8 cellular contexts compared by ENCODE assay signal in the genomic region with DNA sequence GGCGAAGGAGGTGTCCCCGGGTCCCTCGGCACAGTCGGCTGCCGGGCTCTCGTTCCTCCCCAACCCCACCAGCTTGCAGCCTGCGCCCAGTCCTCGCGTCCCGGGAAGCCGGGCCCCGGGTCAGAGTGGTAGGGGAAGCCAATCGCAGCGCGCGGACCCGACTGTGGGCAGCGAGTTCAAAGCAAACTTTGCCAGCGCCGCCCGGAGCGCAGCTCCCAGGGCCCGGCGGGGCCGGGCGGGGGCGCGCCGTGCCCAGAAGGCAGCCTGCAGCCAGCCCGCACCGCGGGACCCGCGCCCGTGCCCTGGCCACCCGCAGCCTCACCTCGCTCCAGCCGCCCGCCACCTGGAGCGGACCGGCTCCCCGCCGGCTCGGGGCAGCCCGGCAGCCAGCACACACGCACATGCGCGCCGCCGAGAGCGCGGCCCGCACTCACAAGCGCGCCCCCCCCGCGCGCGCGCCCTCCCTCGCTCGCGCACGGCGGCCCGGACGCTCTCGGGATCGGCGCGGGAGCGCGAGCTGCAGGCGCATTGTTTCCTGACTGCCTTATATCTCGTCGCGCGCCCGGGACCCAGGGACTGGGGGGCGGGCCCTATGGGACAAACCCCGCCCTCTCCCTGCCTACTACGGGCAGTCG. TPM values are rescaled to one million over a fixed set of nuclear protein-coding genes. Genes with fewer than 3 reads are reported as not detected.
DNase-seq lines count a peak whose midpoint lies in the region; ATAC-seq and TF ChIP-seq lines count a peak whose summit lies in the region.

A gene with protein sequence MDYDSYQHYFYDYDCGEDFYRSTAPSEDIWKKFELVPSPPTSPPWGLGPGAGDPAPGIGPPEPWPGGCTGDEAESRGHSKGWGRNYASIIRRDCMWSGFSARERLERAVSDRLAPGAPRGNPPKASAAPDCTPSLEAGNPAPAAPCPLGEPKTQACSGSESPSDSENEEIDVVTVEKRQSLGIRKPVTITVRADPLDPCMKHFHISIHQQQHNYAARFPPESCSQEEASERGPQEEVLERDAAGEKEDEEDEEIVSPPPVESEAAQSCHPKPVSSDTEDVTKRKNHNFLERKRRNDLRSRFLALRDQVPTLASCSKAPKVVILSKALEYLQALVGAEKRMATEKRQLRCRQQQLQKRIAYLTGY (minus strand): TSS at position 432 of the 635 bp plus-strand sequence. CDS start 483 bp downstream, outside the sequence.

- TF ChIP-seq POLR2A in transverse colon (IDR thresholded peaks at IDR 0.05), result no peak

- H3K27me3 Mint-ChIP-seq in activated naive CD4-positive, alpha-beta T cell treated with anti-CD3 and anti-CD28 coated beads for 36 hours (ENCODE audit: low read depth), result peaks cover 46% of the 10 kb centered on the region
- peaks cover 74% of the 10 kb centered on the region for H3K27me3 Mint-ChIP-seq in osteocyte (ENCODE audit: unreplicated experiment)

- H3K9me3 Mint-ChIP-seq in activated naive CD4-positive, alpha-beta T cell treated with anti-CD3 and anti-CD28 coated beads for 36 hours, result no peaks in the 10 kb centered on the region
- H3K9me3 Mint-ChIP-seq in osteocyte (ENCODE audit: unreplicated experiment), result no peaks in the 10 kb centered on the region

- H3K4me3 Mint-ChIP-seq in activated naive CD4-positive, alpha-beta T cell treated with anti-CD3 and anti-CD28 coated beads for 36 hours, result peak within 1 kb of the TSS; percentile 65
- H3K4me3 Mint-ChIP-seq in osteocyte (ENCODE audit: unreplicated experiment), result peak within 1 kb of the TSS; percentile 67

- H3K4me3 ChIP-seq in SJCRH30 (peak within 1 kb of the TSS; percentile 75), transverse colon (peak within 1 kb of the TSS; percentile 46 to 73 (median 68))

- H3K4me1 ChIP-seq in SJCRH30 (peaks cover 28% of the 10 kb centered on the region), transverse colon (peaks cover 4 to 34% (median 21%) of the 10 kb centered on the region in 4 donors)

- peaks cover 8% of the 10 kb centered on the region for H3K4me1 Mint-ChIP-seq in activated naive CD4-positive, alpha-beta T cell treated with anti-CD3 and anti-CD28 coated beads for 36 hours (ENCODE audit: low read depth)
- peaks cover 5% of the 10 kb centered on the region for H3K4me1 Mint-ChIP-seq in osteocyte (ENCODE audit: unreplicated experiment)

- H3K27ac ChIP-seq in SJCRH30 (peak within 1 kb of the TSS; percentile 39), transverse colon (peak within 1 kb of the TSS; percentile 68 to 87 (median 84))

- TF ChIP-seq EP300 in transverse colon (IDR thresholded peaks at IDR 0.05; ENCODE audit: low read depth), result no peak

- 0 out of 2 replicates have a peak, but pooled peaks cover 9% of the 10 kb centered on the region for H3K27me3 ChIP-seq in SJCRH30
- H3K27me3 ChIP-seq in transverse colon, result peaks cover 53% of the 10 kb centered on the region

- in situ Hi-C loops in transverse colon (cut with MboI; ENCODE audit: low pct_ligation_motif_present in 1 of 4, low pct_unique_long_range_greater_than_20kb in 1 of 4, low sequenced_read_pairs in 3 of 4), result no loop called here

- CTCF ChIA-PET in activated naive CD4-positive, alpha-beta T cell treated with anti-CD3 and anti-CD28 coated beads for 36 hours (lab: Charles Lee), result interaction anchor here (0.6 to 3.9 kb wide), 23 partner anchors 9 to 516 kb away, joined by 3 to 62 read pairs (median 5); no protein-coding TSS in a partner anchor

- H3K36me3 Mint-ChIP-seq in activated naive CD4-positive, alpha-beta T cell treated with anti-CD3 and anti-CD28 coated beads for 36 hours (ENCODE audit: low read depth), result no peaks in the 10 kb centered on the region
- H3K36me3 Mint-ChIP-seq in osteocyte (ENCODE audit: unreplicated experiment), result no peaks in the 10 kb centered on the region

- H3K27ac Mint-ChIP-seq in activated naive CD4-positive, alpha-beta T cell treated with anti-CD3 and anti-CD28 coated beads for 36 hours, result no peak within 1 kb of the TSS
- H3K27ac Mint-ChIP-seq in osteocyte (ENCODE audit: unreplicated experiment), result no peak within 1 kb of the TSS

- ATAC-seq in GM21515 (IDR thresholded peaks at IDR 0.05; ENCODE audit: unreplicated experiment) (peak; percentile 75), Right ventricle myocardium inferior (peak; percentile 85)

- H3K36me3 ChIP-seq in SJCRH30 (no peaks in the 10 kb centered on the region), transverse colon (no peaks in the 10 kb centered on the region)

- H3K9me3 ChIP-seq in SJCRH30 (replicated peaks), result no peaks in the 10 kb centered on the region
- no peaks in the 10 kb centered on the region for H3K9me3 ChIP-seq in transverse colon

- 1% methylated on average over 52 of the region's 83 CpGs; no CpG with 5 or more reads in 1 of the 2 donors for whole genome bisulfite sequencing in transverse colon (ENCODE audit: low coverage in 1 of 2), 2 donors

- DNase-seq in DMS53 (lab: John Stamatoyannopoulos, UW), result peak; percentile 98
- DNase-seq in HuH-7.5 (ENCODE audit: low spot score), result peak; percentile 82
- peak; percentile 87 to 91 for DNase-seq in SJCRH30
- DNase-seq in activated naive CD4-positive, alpha-beta T cell treated with anti-CD3 and anti-CD28 coated beads for 36 hours, result peak; percentile 71
- DNase-seq in Right ventricle myocardium inferior (ENCODE audit: missing footprints), result peak; percentile 87
- no peak for DNase-seq in osteocyte (ENCODE audit: extremely low spot score, unreplicated experiment)
- DNase-seq in transverse colon, result peak; percentile 90

- TF ChIP-seq CTCF in osteocyte (IDR thresholded peaks at IDR 0.05) (no peak), transverse colon (IDR thresholded peaks at IDR 0.05) (no peak)

- intact Hi-C loops in activated naive CD4-positive, alpha-beta T cell treated with anti-CD3 and anti-CD28 coated beads for 36 hours (cut with micrococcal nuclease), result loop anchor here (1.0 kb wide), 2 partner anchors 72 to 85 kb away; no protein-coding TSS in a partner anchor
- intact Hi-C loops in Right ventricle myocardium inferior (cut with DNase I), result loop anchor here (1.0 kb wide), 1 partner anchor 83 kb away; no protein-coding TSS in a partner anchor
- intact Hi-C loops in transverse colon (cut with DNase I; ENCODE audit: low total_unique reads), result loop anchor here (5.0 kb wide), 1 partner anchor 84 kb away; no protein-coding TSS in a partner anchor

RNA-seq across cellular contexts. Expression of the gene that starts here (rescaled TPM):
- 14.4 and 16.4 TPM in 2 replicates for total RNA-seq in SJCRH30 (2014; rRNA removed; shearing (Covaris generic))
- total RNA-seq in activated naive CD4-positive, alpha-beta T cell treated with anti-CD3 and anti-CD28 coated beads for 36 hours, result under 1 TPM in 1 of 2 experiments, not detected in 1; 0.19 TPM
- 1.1 TPM for total RNA-seq in Right ventricle myocardium inferior
- 0.21 TPM in 1 of 2 replicates, not detected in the other for total RNA-seq in osteocyte
- total RNA-seq in transverse colon, result 10 to 100 TPM; 14.2 to 27.3 (median 15.8) TPM

Comparison
In these comparisons a context has a peak if more than half of its experiments do, and no peak if none do; other contexts are left out.
1. Peak in DNase-seq in activated naive CD4-positive, alpha-beta T cell treated with anti-CD3 and anti-CD28 coated beads for 36 hours; RNA of the gene not detected or under 1 TPM.